Comparison of ENCODE assay signal across 1 cellular context in genomic region chr20:53685070-53685595, GRCh38.
TF ChIP-seq lines count a peak whose summit lies in the region.

No MANE protein-coding gene starts in this region.

TF ChIP-seq in GM23338, 12 proteins besides CTCF, POLR2A, EP300 and RAD21 (continued from another document):
- TF ChIP-seq ETS1 (IDR thresholded peaks at IDR 0.05) (no peak), CREB1 (CRISPR knock-in tag; IDR thresholded peaks at IDR 0.05; ENCODE audit: low read depth) (no peak), POLR2AphosphoS5 (IDR thresholded peaks at IDR 0.05; ENCODE audit: low read depth) (no peak), ZNF114 (CRISPR knock-in tag; IDR thresholded peaks at IDR 0.05) (no peak), NANOG (IDR thresholded peaks at IDR 0.05; ENCODE audit: borderline replicate concordance) (no peak), EZH2phosphoT487 (IDR thresholded peaks at IDR 0.05; ENCODE audit: unreplicated experiment) (no peak), ZNF462 (CRISPR knock-in tag; IDR thresholded peaks at IDR 0.05) (no peak), REST (IDR thresholded peaks at IDR 0.05; ENCODE audit: unreplicated experiment) (no peak), ZNF331 (CRISPR knock-in tag; IDR thresholded peaks at IDR 0.05; ENCODE audit: low read depth) (no peak), JUNB (IDR thresholded peaks at IDR 0.05; ENCODE audit: unreplicated experiment) (no peak), EZH2 (IDR thresholded peaks at IDR 0.05; ENCODE audit: low read depth, unreplicated experiment) (no peak)
TF ChIP-seq in GM23338: peak in this region for 0.
